ENCODE assay signal across 8 cellular contexts in the genomic region with DNA sequence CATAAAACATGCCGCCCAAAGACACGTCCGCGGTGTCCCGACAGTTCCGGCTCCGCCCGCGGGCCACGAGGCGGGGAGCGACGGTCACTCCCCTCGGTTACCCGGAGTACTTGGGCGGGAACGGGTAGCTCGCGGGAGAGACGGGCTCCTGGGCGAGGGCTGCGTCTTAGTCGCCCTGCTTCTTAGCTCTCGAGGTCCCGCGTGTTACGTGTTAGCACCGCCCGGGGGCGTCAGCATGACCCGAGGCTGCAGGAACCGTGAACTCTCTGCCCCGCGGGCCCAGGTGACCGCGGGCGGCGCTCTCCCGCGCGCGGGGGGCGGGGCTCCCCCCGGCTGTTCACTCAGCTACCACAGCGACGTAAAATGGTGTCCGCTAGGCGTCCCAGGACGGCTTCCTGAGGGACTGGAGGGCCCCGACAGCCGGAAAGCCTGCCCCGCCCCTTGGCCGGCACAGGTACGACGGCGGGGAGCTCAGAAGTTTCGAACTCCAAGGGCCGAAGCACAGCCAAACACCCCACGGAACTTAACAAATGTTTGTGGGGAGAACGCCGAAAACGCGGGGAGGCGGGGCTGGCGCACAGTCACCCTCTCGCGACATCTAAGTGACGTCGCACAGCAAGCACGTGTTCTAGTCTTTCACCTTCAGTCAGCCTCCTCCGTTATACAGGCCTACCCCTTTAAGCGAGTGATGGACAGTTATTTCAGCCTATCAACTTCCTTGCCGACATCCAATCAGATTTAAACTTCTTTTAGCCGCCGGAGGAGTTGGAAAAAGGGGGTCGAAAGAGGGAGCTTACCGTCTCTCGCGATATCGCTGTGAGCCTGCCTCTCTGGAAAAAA. TPM values are rescaled to one million over a fixed set of nuclear protein-coding genes. Genes with fewer than 3 reads are reported as not detected.
DNase-seq lines count a peak whose midpoint lies in the region; ATAC-seq and TF ChIP-seq lines count a peak whose summit lies in the region.

No MANE protein-coding gene starts in this region.

- no peaks in the 10 kb centered on the region for H3K9me3 Mint-ChIP-seq in activated CD4-positive, alpha-beta T cell treated with anti-CD3 and anti-CD28 coated beads, Interleukin-2, amount 10 ng/mL, durations not matched to agents 7 days and 5 days

- H3K27ac Mint-ChIP-seq in activated CD4-positive, alpha-beta T cell treated with anti-CD3 and anti-CD28 coated beads, Interleukin-2, amount 10 ng/mL, durations not matched to agents 7 days and 5 days, result no peak overlapping the region

- CTCF ChIA-PET in activated CD4-positive, alpha-beta T cell treated with anti-CD3 and anti-CD28 coated beads, Interleukin-2, amount 10 ng/mL, durations not matched to agents 7 days and 5 days (lab: Charles Lee), result interaction anchor here (0.5 to 4.3 kb wide), 30 partner anchors 8 to 323 kb away, joined by 3 to 43 read pairs (median 6); a partner anchor contains a TSS

- peak; percentile 100 for DNase-seq in NCI-H526 (lab: John Stamatoyannopoulos, UW)
- DNase-seq in activated CD4-positive, alpha-beta T cell treated with anti-CD3 and anti-CD28 coated beads, Interleukin-2, amount 10 ng/mL, durations not matched to agents 7 days and 5 days, result peak; percentile 98
- peak; percentile 26 for DNase-seq in dedifferentiated amniotic fluid mesenchymal stem cell (ENCODE audit: extremely low spot score)
- peak; percentile 99 for DNase-seq in lower leg skin (ENCODE audit: low spot score in 2 of 2)
- DNase-seq in stimulated activated CD4-positive, alpha-beta T cell treated with anti-CD3 and anti-CD28 coated beads, Interleukin-4, amount 100 ng/mL, for 48 hours (ENCODE audit: low read depth in 2 of 2), result peak; percentile 85 to 91

- H3K4me3 Mint-ChIP-seq in activated CD4-positive, alpha-beta T cell treated with anti-CD3 and anti-CD28 coated beads, Interleukin-2, amount 10 ng/mL, durations not matched to agents 7 days and 5 days, result no peak overlapping the region

- H3K27me3 ChIP-seq in BLaER1, result no peaks in the 10 kb centered on the region

- peak in 1 of 3 donors; percentile 71 for TF ChIP-seq CTCF in lower leg skin (IDR thresholded peaks at IDR 0.05)

- no peaks in the 10 kb centered on the region for H3K27me3 Mint-ChIP-seq in activated CD4-positive, alpha-beta T cell treated with anti-CD3 and anti-CD28 coated beads, Interleukin-2, amount 10 ng/mL, durations not matched to agents 7 days and 5 days

- peak overlapping the region; percentile 91 for H3K4me2 ChIP-seq in BLaER1

- peak overlapping the region; percentile 97 for H3K27ac ChIP-seq in BLaER1

- peak overlapping the region; percentile 98 for H3K9ac ChIP-seq in BLaER1

- no peak for TF ChIP-seq POLR2A in lower leg skin (IDR thresholded peaks at IDR 0.05)

- peaks cover 53% of the 10 kb centered on the region for H3K4me1 Mint-ChIP-seq in activated CD4-positive, alpha-beta T cell treated with anti-CD3 and anti-CD28 coated beads, Interleukin-2, amount 10 ng/mL, durations not matched to agents 7 days and 5 days

- H3K36me3 ChIP-seq in BLaER1, result peaks cover 19% of the 10 kb centered on the region

- H4K20me1 ChIP-seq in BLaER1, result peaks cover 39% of the 10 kb centered on the region

- 0 to 1% methylated on average over 48 to 52 of the region's 80 CpGs for WGBS in lower leg skin, 2 donors

- H3K4me1 ChIP-seq in BLaER1, result peaks cover 49% of the 10 kb centered on the region

- H3K4me3 ChIP-seq in BLaER1 (peak overlapping the region; percentile 79), lower leg skin (ENCODE audit: low read depth, poor library complexity, severe bottlenecking) (peak overlapping the region; percentile 37)

- H3K36me3 Mint-ChIP-seq in activated CD4-positive, alpha-beta T cell treated with anti-CD3 and anti-CD28 coated beads, Interleukin-2, amount 10 ng/mL, durations not matched to agents 7 days and 5 days (ENCODE audit: low read depth), result peaks cover 40% of the 10 kb centered on the region

- no peaks in the 10 kb centered on the region for H3K9me3 ChIP-seq in BLaER1

- POLR2A ChIA-PET in activated CD4-positive, alpha-beta T cell treated with anti-CD3 and anti-CD28 coated beads, Interleukin-2, amount 10 ng/mL, durations not matched to agents 7 days and 5 days (lab: Charles Lee), result interaction anchor here (0.5 to 0.7 kb wide), 3 partner anchors 8 to 1111 kb away, joined by 3 read pairs; a partner anchor contains a TSS

- peak; percentile 69 for ATAC-seq in GM19351 (IDR thresholded peaks at IDR 0.05; ENCODE audit: unreplicated experiment)
- ATAC-seq in HG03469 (IDR thresholded peaks at IDR 0.05; ENCODE audit: unreplicated experiment), result peak; percentile 48

- intact Hi-C loops in lower leg skin (cut with DNase I; ENCODE audit: low total_unique reads), result no loop called here

RNA-seq across cellular contexts. Expression of a gene that starts 0.8 kb away (rescaled TPM):
- total RNA-seq in activated CD4-positive, alpha-beta T cell treated with anti-CD3 and anti-CD28 coated beads, Interleukin-2, amount 10 ng/mL, durations not matched to agents 7 days and 5 days, result 10 to 100 TPM; 69.9 to 71.2 TPM
- 10 to 100 TPM; 18.3 to 37.1 (median 21.1) TPM for total RNA-seq in lower leg skin

RNA-seq across cellular contexts. Expression of a gene that starts 52.4 kb away (rescaled TPM):
- under 1 TPM in 1 of 2 experiments, not detected in 1; 0.27 TPM for total RNA-seq in activated CD4-positive, alpha-beta T cell treated with anti-CD3 and anti-CD28 coated beads, Interleukin-2, amount 10 ng/mL, durations not matched to agents 7 days and 5 days
- total RNA-seq in lower leg skin, result 1 to 10 TPM in 2 of 4 donors, under 1 TPM in 2; 0.21 to 1.6 (median 0.89) TPM

Comparison
In these comparisons a context has a peak if more than half of its experiments do, and no peak if none do; other contexts are left out.
1. Peak in every context shown above with its lines: DNase-seq, ATAC-seq, H3K4me3 ChIP-seq and H3K27ac ChIP-seq.
2. DNase-seq: peak in every context shown above with its lines; median percentile 100 in NCI-H526; 99 in lower leg skin; 98 in activated CD4-positive, alpha-beta T cell treated with anti-CD3 and anti-CD28 coated beads, Interleukin-2, amount 10 ng/mL, durations not matched to agents 7 days and 5 days; 88 in stimulated activated CD4-positive, alpha-beta T cell treated with anti-CD3 and anti-CD28 coated beads, Interleukin-4, amount 100 ng/mL, for 48 hours; 26 in dedifferentiated amniotic fluid mesenchymal stem cell.